Comparison of ENCODE assay signal across 16 cellular contexts in genomic region chr6:107813555-107814194, GRCh38. TPM values are rescaled to one million over a fixed set of nuclear protein-coding genes. Genes with fewer than 3 reads are reported as not detected.
"Had no signal": no experiment of that assay in that cellular context is flagged by ENCODE, and none has a peak within 500 bp of the region (broad histone marks: within the 10 kb centered on the region; RNA-seq: fewer than 3 reads in every experiment).

No MANE protein-coding gene starts in this region.

- H3K4me3 ChIP-seq: ascending aorta, gastrocnemius medialis, heart left ventricle, pancreas, right lobe of liver had no signal

- H3K27ac ChIP-seq: ascending aorta, gastrocnemius medialis, heart left ventricle had no signal

- DNase-seq: activated CD4-positive, alpha-beta T cell treated with anti-CD3 and anti-CD28 coated beads, Interleukin-2, amount 50 U/mL, for 4 hours; activated effector memory CD4-positive, alpha-beta T cell treated with Interleukin-2 at 50 U/mL for 16 hours; activated naive CD4-positive, alpha-beta T cell treated with anti-CD3 and anti-CD28 coated beads, Interleukin-2, amount 50 U/mL, for 16 hours; activated T-cell treated with anti-CD3 and anti-CD28 coated beads, Interleukin-2, amount 50 U/mL, for 4 hours; cerebellar nuclear complex; effector CD8-positive, alpha-beta T cell; gastrocnemius medialis; heart left ventricle; mesendoderm; naive thymus-derived CD4-positive, alpha-beta T cell; pancreas; right lobe of liver; stimulated activated CD4-positive, alpha-beta T cell treated with anti-CD3 and anti-CD28 coated beads, Interleukin-4, amount 100 ng/mL, for 4 hours; stimulated activated naive B cell treated with anti-CD40 and anti-IgM and Interleukin-4, amounts not matched to agents 10 μg/mL and 1 μg/mL and 100 μg/mL, for 72 hours had no signal

- H3K9me3 Mint-ChIP-seq: activated T-cell treated with anti-CD3 and anti-CD28 coated beads, Interleukin-2, amount 50 U/mL, for 4 hours; stimulated activated naive B cell treated with anti-CD40 and anti-IgM and Interleukin-4, amounts not matched to agents 10 μg/mL and 1 μg/mL and 100 μg/mL, for 72 hours had no signal

- H3K27me3 ChIP-seq: ascending aorta, gastrocnemius medialis, heart left ventricle, pancreas, right lobe of liver had no signal

- ATAC-seq: activated T-cell treated with anti-CD3 and anti-CD28 coated beads, Interleukin-2, amount 50 U/mL, for 4 hours; gastrocnemius medialis; heart left ventricle; naive thymus-derived CD4-positive, alpha-beta T cell; pancreas; right lobe of liver; stimulated activated naive B cell treated with anti-CD40 and anti-IgM and Interleukin-4, amounts not matched to agents 10 μg/mL and 1 μg/mL and 100 μg/mL, for 72 hours had no signal

- H3K27ac Mint-ChIP-seq: stimulated activated naive B cell treated with anti-CD40 and anti-IgM and Interleukin-4, amounts not matched to agents 10 μg/mL and 1 μg/mL and 100 μg/mL, for 72 hours had no signal

- H3K27me3 Mint-ChIP-seq: naive thymus-derived CD4-positive, alpha-beta T cell; stimulated activated naive B cell treated with anti-CD40 and anti-IgM and Interleukin-4, amounts not matched to agents 10 μg/mL and 1 μg/mL and 100 μg/mL, for 72 hours had no signal

- H3K9me3 ChIP-seq: ascending aorta, gastrocnemius medialis, heart left ventricle, pancreas, right lobe of liver had no signal

- H3K4me3 Mint-ChIP-seq: activated T-cell treated with anti-CD3 and anti-CD28 coated beads, Interleukin-2, amount 50 U/mL, for 4 hours; stimulated activated naive B cell treated with anti-CD40 and anti-IgM and Interleukin-4, amounts not matched to agents 10 μg/mL and 1 μg/mL and 100 μg/mL, for 72 hours had no signal

- H3K4me1 ChIP-seq: ascending aorta, gastrocnemius medialis had no signal

- H3K36me3 ChIP-seq: ascending aorta, gastrocnemius medialis, heart left ventricle, pancreas, right lobe of liver had no signal

RNA-seq across cellular contexts. Expression of gene SCML4, which starts 10.4 kb away (rescaled TPM):
- total RNA-seq: ascending aorta, pulmonary artery endothelial cell had no signal
